In genomic region chr9:102114557-102114956, GRCh38 we compare ENCODE assay signal across 35 cellular contexts.
"Had no signal": no experiment of that assay in that cellular context is flagged by ENCODE, and none has a peak within 500 bp of the region (broad histone marks: within the 10 kb centered on the region; RNA-seq: fewer than 3 reads in every experiment).

No MANE protein-coding gene starts in this region.

- H3K36me3 ChIP-seq: MG63 had no signal

- H3K9ac ChIP-seq: KMS-11 had no signal

- H3K9me3 ChIP-seq: MG63 had no signal

- H3K27me3 ChIP-seq: MG63 had no signal

- H3K4me3 ChIP-seq: MG63 had no signal

- DNase-seq: Karpas-422, Kasumi-1, KBM-7, KG1, MG63, MM.1S, MV-4-11, NCI-H1048, NCI-H1092, NCI-H1092 treated with DMSO at 0.1 percent for 48 hours, NCI-H1105, NCI-H1105 treated with DMSO at 0.1 percent for 48 hours, NCI-H1417, NCI-H1417 treated with DMSO at 0.1 percent for 48 hours, NCI-H1436, NCI-H1436 treated with DMSO at 0.1 percent for 48 hours, NCI-H146, NCI-H1694, NCI-H1694 treated with DMSO at 0.1 percent for 48 hours, NCI-H187, NCI-H187 treated with DMSO at 0.1 percent for 48 hours, NCI-H1930, NCI-H2029, NCI-H2029 treated with DMSO at 0.1 percent for 48 hours, NCI-H2081, NCI-H2081 treated with DMSO at 0.1 percent for 48 hours, NCI-H2107, NCI-H2171, NCI-H2227 treated with DMSO at 0.1 percent for 48 hours, NCI-H226, NCI-H345, NCI-H446, NCI-H446 treated with DMSO at 0.1 percent for 48 hours, NCI-H510A had no signal

- H3K27ac ChIP-seq: KMS-11 had no signal

- H3K4me2 ChIP-seq: KMS-11 had no signal
